ENCODE assay signal across 27 cellular contexts in the genomic region with DNA sequence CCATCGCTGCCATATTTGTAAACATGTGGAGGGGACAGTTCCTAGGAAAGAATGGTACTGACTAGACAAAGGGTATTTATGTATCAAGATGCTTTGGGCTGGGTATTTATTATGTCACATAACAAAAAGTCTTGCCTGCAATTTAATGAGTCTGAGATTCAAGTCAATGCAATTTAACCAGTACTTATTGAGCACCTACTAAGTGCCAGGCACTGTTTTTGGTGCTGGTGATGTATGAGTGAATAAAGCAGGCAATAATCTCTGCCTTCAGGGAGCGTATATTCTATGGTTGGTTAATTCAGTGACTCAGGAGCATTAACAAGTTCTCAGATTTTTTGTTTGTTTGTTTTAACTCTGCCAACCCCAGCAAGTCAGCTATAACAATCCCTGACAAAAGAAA. TPM values are rescaled to one million over a fixed set of nuclear protein-coding genes. Genes with fewer than 3 reads are reported as not detected.
A peak's percentile ranks its signal among the peaks of the same experiment; 100 is the strongest.
DNase-seq lines count a peak whose midpoint lies in the region; ATAC-seq and TF ChIP-seq lines count a peak whose summit lies in the region.
"Had no signal": no experiment of that assay in that cellular context is flagged by ENCODE, and none has a peak within 500 bp of the region (broad histone marks: within the 10 kb centered on the region; RNA-seq: fewer than 3 reads in every experiment).

No MANE protein-coding gene starts in this region.

- no peaks in the 10 kb centered on the region for H3K9me3 ChIP-seq in MM.1S (replicated peaks; ENCODE audit: insufficient read depth, low read length)
- H3K9me3 ChIP-seq: gastroesophageal sphincter, left ventricle myocardium inferior, SK-N-SH, thoracic aorta, vagina had no signal

- H3K4me3 Mint-ChIP-seq in activated naive CD4-positive, alpha-beta T cell treated with anti-CD3 and anti-CD28 coated beads, Interleukin-2, amount 50 U/mL, for 24 hours: no peak overlapping the region
- no peak overlapping the region for H3K4me3 Mint-ChIP-seq in activated naive CD8-positive, alpha-beta T cell
- no peak overlapping the region for H3K4me3 Mint-ChIP-seq in stimulated activated memory B cell treated with anti-CD40 and anti-IgM and Interleukin-4, amounts not matched to agents 10 μg/mL and 1 μg/mL and 100 μg/mL, for 72 hours
- H3K4me3 Mint-ChIP-seq: H9, nephron, WTC11 had no signal

- no peaks in the 10 kb centered on the region for H4K20me1 ChIP-seq in MM.1S (ENCODE audit: insufficient read depth, low read length)

- no peaks in the 10 kb centered on the region for H3K9me2 ChIP-seq in MM.1S (replicated peaks; ENCODE audit: insufficient read depth, low read length)
- H3K9me2 ChIP-seq: SK-N-SH had no signal

- peaks cover 66% of the 10 kb centered on the region for H3K4me1 Mint-ChIP-seq in activated naive CD4-positive, alpha-beta T cell treated with anti-CD3 and anti-CD28 coated beads, Interleukin-2, amount 50 U/mL, for 24 hours
- peaks cover 66% of the 10 kb centered on the region for H3K4me1 Mint-ChIP-seq in activated naive CD8-positive, alpha-beta T cell (ENCODE audit: low read depth)
- H3K4me1 Mint-ChIP-seq in stimulated activated memory B cell treated with anti-CD40 and anti-IgM and Interleukin-4, amounts not matched to agents 10 μg/mL and 1 μg/mL and 100 μg/mL, for 72 hours: peaks cover 45% of the 10 kb centered on the region

- no peak for DNase-seq in activated naive CD4-positive, alpha-beta T cell treated with anti-CD3 and anti-CD28 coated beads, Interleukin-2, amount 50 U/mL, for 16 hours
- no peak for DNase-seq in MM.1S
- no peak for DNase-seq in H4 (ENCODE audit: low spot score)
- DNase-seq: cortex of kidney; DMS 273 treated with DMSO at 0.1 percent for 48 hours; H9; hippocampal formation; left ventricle myocardium inferior; MG63; NCI-H1417 treated with DMSO at 0.1 percent for 48 hours; NCI-H2107; NCI-H446 treated with DMSO at 0.1 percent for 48 hours; retina; SK-N-SH; stimulated activated CD4-positive, alpha-beta T cell treated with anti-CD3 and anti-CD28 coated beads, Interleukin-2, amount 100 ng/mL, for 24 hours; T1000 had no signal

- ATAC-seq in stimulated activated memory B cell treated with anti-CD40 and anti-IgM and Interleukin-4, amounts not matched to agents 10 μg/mL and 1 μg/mL and 100 μg/mL, for 72 hours: no peak
- ATAC-seq in HG03175 (IDR thresholded peaks at IDR 0.05; ENCODE audit: unreplicated experiment): no peak
- ATAC-seq: gastroesophageal sphincter had no signal

- peak overlapping the region; percentile 89; the same call in 1 of the 2 replicates for H3K27ac ChIP-seq in MM.1S (ENCODE audit: low read length)
- H3K27ac ChIP-seq: C4-2B, gastroesophageal sphincter, left ventricle myocardium inferior, thoracic aorta, vagina had no signal

- peaks cover 29% of the 10 kb centered on the region for H3F3A ChIP-seq in MM.1S (ENCODE audit: insufficient read depth, low read length)

- H3K4me1 ChIP-seq in MM.1S (ENCODE audit: low read length): peaks cover 23% of the 10 kb centered on the region
- H3K4me1 ChIP-seq: gastroesophageal sphincter had no signal

- H3K27me3 Mint-ChIP-seq in activated naive CD4-positive, alpha-beta T cell treated with anti-CD3 and anti-CD28 coated beads, Interleukin-2, amount 50 U/mL, for 24 hours: no peaks in the 10 kb centered on the region
- H3K27me3 Mint-ChIP-seq in activated naive CD8-positive, alpha-beta T cell: no peaks in the 10 kb centered on the region
- no peaks in the 10 kb centered on the region for H3K27me3 Mint-ChIP-seq in stimulated activated memory B cell treated with anti-CD40 and anti-IgM and Interleukin-4, amounts not matched to agents 10 μg/mL and 1 μg/mL and 100 μg/mL, for 72 hours

- H3K9me3 Mint-ChIP-seq in activated naive CD4-positive, alpha-beta T cell treated with anti-CD3 and anti-CD28 coated beads, Interleukin-2, amount 50 U/mL, for 24 hours: peaks cover 5% of the 10 kb centered on the region
- H3K9me3 Mint-ChIP-seq in activated naive CD8-positive, alpha-beta T cell (ENCODE audit: low read depth): peaks cover 4% of the 10 kb centered on the region
- H3K9me3 Mint-ChIP-seq in stimulated activated memory B cell treated with anti-CD40 and anti-IgM and Interleukin-4, amounts not matched to agents 10 μg/mL and 1 μg/mL and 100 μg/mL, for 72 hours: peaks cover 2% of the 10 kb centered on the region
- H3K9me3 Mint-ChIP-seq: H9, nephron, WTC11 had no signal

- no peak overlapping the region for H3K4me2 ChIP-seq in MM.1S (ENCODE audit: low read depth, low read length)
- H3K4me2 ChIP-seq: SK-N-SH, smooth muscle cell had no signal

- H3K36me3 ChIP-seq in MM.1S (replicated peaks; ENCODE audit: insufficient read depth, low read length): no peaks in the 10 kb centered on the region
- H3K36me3 ChIP-seq: gastroesophageal sphincter, left ventricle myocardium inferior, MG63, thoracic aorta, vagina had no signal

- H2AFZ ChIP-seq in MM.1S (ENCODE audit: low read length): no peak overlapping the region

- TF ChIP-seq CTCF in MM.1S (IDR thresholded peaks at IDR 0.05; ENCODE audit: low read length): no peak

- H3K27ac Mint-ChIP-seq in activated naive CD4-positive, alpha-beta T cell treated with anti-CD3 and anti-CD28 coated beads, Interleukin-2, amount 50 U/mL, for 24 hours: peak overlapping the region; percentile 94
- H3K27ac Mint-ChIP-seq in activated naive CD8-positive, alpha-beta T cell: peak overlapping the region; percentile 100
- H3K27ac Mint-ChIP-seq in stimulated activated memory B cell treated with anti-CD40 and anti-IgM and Interleukin-4, amounts not matched to agents 10 μg/mL and 1 μg/mL and 100 μg/mL, for 72 hours: peak overlapping the region; percentile 88
- H3K27ac Mint-ChIP-seq: H9, nephron, WTC11 had no signal

- H3K4me3 ChIP-seq in MM.1S (ENCODE audit: low read length): no peak overlapping the region
- H3K4me3 ChIP-seq: gastroesophageal sphincter, left ventricle myocardium inferior, MG63, smooth muscle cell, thoracic aorta, vagina had no signal

- peaks cover 2% of the 10 kb centered on the region for H3K36me3 Mint-ChIP-seq in activated naive CD4-positive, alpha-beta T cell treated with anti-CD3 and anti-CD28 coated beads, Interleukin-2, amount 50 U/mL, for 24 hours
- peaks cover 3% of the 10 kb centered on the region for H3K36me3 Mint-ChIP-seq in activated naive CD8-positive, alpha-beta T cell
- H3K36me3 Mint-ChIP-seq in stimulated activated memory B cell treated with anti-CD40 and anti-IgM and Interleukin-4, amounts not matched to agents 10 μg/mL and 1 μg/mL and 100 μg/mL, for 72 hours: peaks cover 5% of the 10 kb centered on the region
- H3K36me3 Mint-ChIP-seq: WTC11 had no signal

- no peak overlapping the region for H3K9ac ChIP-seq in MM.1S (ENCODE audit: low read length)
- H3K9ac ChIP-seq: SK-N-SH had no signal

- H3K27me3 ChIP-seq in MM.1S (replicated peaks; ENCODE audit: insufficient read depth, low read length): no peaks in the 10 kb centered on the region
- H3K27me3 ChIP-seq: gastroesophageal sphincter, MG63, vagina had no signal

- no peaks in the 10 kb centered on the region for H3K79me2 ChIP-seq in MM.1S (ENCODE audit: low read length)

RNA-seq across cellular contexts. Expression of gene ACVR1, which starts 24.6 kb away (rescaled TPM):
- total RNA-seq in H4 (2014; rRNA removed; shearing (Covaris generic)): 19.2 and 20.2 TPM in 2 replicates
